In genomic region chr1:26539722-26540121, GRCh38 we compare ENCODE assay signal across 1 cellular context.
TF ChIP-seq lines count a peak whose summit lies in the region.

No MANE protein-coding gene starts in this region.

TF ChIP-seq in GM12878, 131 proteins besides CTCF, POLR2A, EP300 and RAD21:
- TF ChIP-seq ZNF592 (IDR thresholded peaks at IDR 0.05) = no peak
- TF ChIP-seq RAD51 (IDR thresholded peaks at IDR 0.05) = no peak
- TF ChIP-seq NFXL1 (IDR thresholded peaks at IDR 0.05; ENCODE audit: borderline replicate concordance) = no peak
- TF ChIP-seq YBX1 (IDR thresholded peaks at IDR 0.05) = no peak
- TF ChIP-seq POLR2AphosphoS2 (IDR thresholded peaks at IDR 0.05; ENCODE audit: low read depth, low read length) = no peak
- no peak for TF ChIP-seq ATF2 (IDR thresholded peaks at IDR 0.05; ENCODE audit: low read length)
- TF ChIP-seq MEF2B (IDR thresholded peaks at IDR 0.05; ENCODE audit: partially characterized antibody, poor library complexity, severe bottlenecking) = no peak
- TF ChIP-seq TARDBP (IDR thresholded peaks at IDR 0.05; ENCODE audit: borderline replicate concordance) = no peak
- no peak for TF ChIP-seq ASH2L (IDR thresholded peaks at IDR 0.05; ENCODE audit: borderline replicate concordance, low read depth)
- no peak for TF ChIP-seq ZBTB4 (CRISPR knock-in tag; IDR thresholded peaks at IDR 0.05)
- TF ChIP-seq SKIL (IDR thresholded peaks at IDR 0.05; ENCODE audit: low read depth, poor library complexity, severe bottlenecking) = no peak
- no peak for TF ChIP-seq MXI1 (IDR thresholded peaks at IDR 0.05; ENCODE audit: low read depth, low read length)
- TF ChIP-seq BACH1 (IDR thresholded peaks at IDR 0.05; ENCODE audit: borderline replicate concordance) = no peak
- TF ChIP-seq SUZ12 (IDR thresholded peaks at IDR 0.05; ENCODE audit: unreplicated experiment) = no peak
- no peak for TF ChIP-seq RB1 (IDR thresholded peaks at IDR 0.05; ENCODE audit: borderline replicate concordance)
- TF ChIP-seq GABPA (IDR thresholded peaks at IDR 0.05; ENCODE audit: low read depth) = no peak
- no peak for TF ChIP-seq SMAD5 (IDR thresholded peaks at IDR 0.05; ENCODE audit: low read depth)
- TF ChIP-seq EZH2 (IDR thresholded peaks at IDR 0.05; ENCODE audit: borderline replicate concordance, control insufficient read depth, low read depth, low read length) = no peak
